In genomic region chr3:94028093-94028837, GRCh38 we compare ENCODE assay signal across 12 cellular contexts. TPM values are rescaled to one million over a fixed set of nuclear protein-coding genes. Genes with fewer than 3 reads are reported as not detected.
DNase-seq lines count a peak whose midpoint lies in the region; ATAC-seq and TF ChIP-seq lines count a peak whose summit lies in the region.
"Had no signal": no experiment of that assay in that cellular context is flagged by ENCODE, and none has a peak within 500 bp of the region (broad histone marks: within the 10 kb centered on the region; RNA-seq: fewer than 3 reads in every experiment).

STX19 (minus strand) TSS chr3:94028597; CDS start chr3:94015269, 13,328 bp downstream.

- no peak for TF ChIP-seq RAD21 in Ishikawa (IDR thresholded peaks at IDR 0.05; ENCODE audit: low read depth)

- H3K4me3 ChIP-seq in skin epidermis: peak within 1 kb of the TSS in 6 of 7 experiments; percentile 6 to 42 (median 21)

- peak within 1 kb of the TSS in 12 of 21 experiments; percentile 9 to 79 (median 54) for H3K27ac ChIP-seq in skin epidermis

- no peak for TF ChIP-seq EP300 in Ishikawa (IDR thresholded peaks at IDR 0.05; ENCODE audit: borderline replicate concordance)

- peak; percentile 67 for DNase-seq in NCI-H2196 treated with DMSO at 0.1 percent for 48 hours (lab: John Stamatoyannopoulos, UW; ENCODE audit: unreplicated experiment)
- DNase-seq in anterior cingulate cortex (lab: John Stamatoyannopoulos, UW): no peak
- no peak for DNase-seq in NCI-H2171 (lab: John Stamatoyannopoulos, UW)
- DNase-seq in NCI-H1694 (lab: John Stamatoyannopoulos, UW): no peak
- DNase-seq: CD4-positive, alpha-beta T cell had no signal

- ATAC-seq in esophagus mucosa (peak; percentile 91), HG02571 (IDR thresholded peaks at IDR 0.05; ENCODE audit: unreplicated experiment) (no peak)

TF ChIP-seq in Ishikawa, 13 proteins besides CTCF, POLR2A, EP300 and RAD21:
- TF ChIP-seq TEAD4 (IDR thresholded peaks at IDR 0.05) (peak; percentile 83), CEBPB (IDR thresholded peaks at IDR 0.05) (no peak), EGR1 (IDR thresholded peaks at IDR 0.05) (no peak), NFIC (IDR thresholded peaks at IDR 0.05) (peak; percentile 72), REST (IDR thresholded peaks at IDR 0.05; ENCODE audit: low read depth) (no peak), YY1 (IDR thresholded peaks at IDR 0.05; ENCODE audit: low read depth) (no peak), TAF1 (IDR thresholded peaks at IDR 0.05; ENCODE audit: low read depth) (no peak), USF1 (IDR thresholded peaks at IDR 0.05) (no peak), CREB1 (IDR thresholded peaks at IDR 0.05; ENCODE audit: low read depth) (peak; percentile 57; the same call in 1 of the 2 replicates), FOXM1 (IDR thresholded peaks at IDR 0.05; ENCODE audit: borderline replicate concordance, low read depth) (peak; percentile 77), ZBTB7A (IDR thresholded peaks at IDR 0.05; ENCODE audit: low read depth) (no peak), MAX (IDR thresholded peaks at IDR 0.05) (peak; percentile 41; the same call in 1 of the 2 replicates), TCF12 (IDR thresholded peaks at IDR 0.05; ENCODE audit: low read depth) (0 out of 2 replicates have a peak, but pooled peaks have one; percentile 42)
TF ChIP-seq in Ishikawa: peak in this region for 6.

RNA-seq across cellular contexts. Expression of gene STX19, which starts in this region (rescaled TPM):
- total RNA-seq in esophagus mucosa: 3.8 TPM
- total RNA-seq: CD4-positive, alpha-beta T cell; endothelial cell of umbilical vein; mesenteric fat pad; posterior vena cava had no signal
